ENCODE assay signal across 8 cellular contexts in genomic region chr12:46382425-46382973, GRCh38. TPM values are rescaled to one million over a fixed set of nuclear protein-coding genes. Genes with fewer than 3 reads are reported as not detected.
DNase-seq lines count a peak whose midpoint lies in the region; ATAC-seq, FAIRE-seq and TF ChIP-seq lines count a peak whose summit lies in the region.

No MANE protein-coding gene starts in this region.

- H3K4me2 ChIP-seq in OCI-LY7 (ENCODE audit: low read length) (peak overlapping the region; percentile 92), osteoblast (ENCODE audit: insufficient read depth, low read length) (peak overlapping the region; percentile 87)

- H3K4me3 ChIP-seq in OCI-LY7 (ENCODE audit: low read depth, low read length, poor library complexity, severe bottlenecking) (peak overlapping the region; percentile 74), endocrine pancreas (ENCODE audit: control insufficient read depth, insufficient read depth, low read length) (peak overlapping the region; percentile 67), osteoblast (ENCODE audit: insufficient read depth, low read length) (peak overlapping the region; percentile 77)

- DNase-seq in Calu3 (no peak), OCI-LY7 (ENCODE audit: low spot score) (no peak), osteoblast (ENCODE audit: insufficient read length, low spot score, missing footprints) (no peak), left colon (no peak), D721Med (ENCODE audit: insufficient read length, low spot score) (no peak)
- DNase-seq in stimulated activated CD4-positive, alpha-beta T cell treated with anti-CD3 and anti-CD28 coated beads, Interleukin-4, amount 100 ng/mL, for 4 hours: no peak
- DNase-seq in activated CD4-positive, CD25-positive, alpha-beta regulatory T cell (lab: John Stamatoyannopoulos, UW): no peak

- CTCF ChIA-PET in Calu3 (lab: Charles Lee): no interaction called here
- CTCF ChIA-PET in OCI-LY7 (lab: Charles Lee; ENCODE audit: unreplicated experiment): interaction anchor here (0.6 kb wide), 1 partner anchor 255 kb away, joined by 3 read pairs; no protein-coding TSS in a partner anchor

- peaks cover 24% of the 10 kb centered on the region for H3K4me1 Mint-ChIP-seq in Calu3 (ENCODE audit: low read depth, unreplicated experiment)

- H4K20me1 ChIP-seq in OCI-LY7 (ENCODE audit: insufficient read depth, low read length): no peaks in the 10 kb centered on the region; the same call in 1 of the 2 replicates
- no peaks in the 10 kb centered on the region for H4K20me1 ChIP-seq in osteoblast (ENCODE audit: insufficient read depth, low read length)

- no peak for FAIRE-seq in D721Med (lab: Jason Lieb, UNC)

- peak overlapping the region; percentile 95 for H3K27ac Mint-ChIP-seq in Calu3 (ENCODE audit: unreplicated experiment)

- no peaks in the 10 kb centered on the region for H3K79me2 ChIP-seq in OCI-LY7 (ENCODE audit: insufficient read depth, low read depth, low read length)
- H3K79me2 ChIP-seq in osteoblast (ENCODE audit: insufficient read depth, low read length): peaks cover 20% of the 10 kb centered on the region

- POLR2A ChIA-PET in OCI-LY7 (lab: Charles Lee): interaction anchor here (0.9 to 1.4 kb wide), 2 partner anchors 10 to 15 kb away, joined by 3 to 6 read pairs; partner anchors contain the start of gene SLC38A2

- TF ChIP-seq CTCF in Calu3 (IDR thresholded peaks at IDR 0.05; ENCODE audit: unreplicated experiment) (no peak), OCI-LY7 (conservative IDR thresholded peaks at IDR 0.05; ENCODE audit: low read length) (no peak), osteoblast (IDR thresholded peaks at IDR 0.05; ENCODE audit: extremely low read depth, low read depth, low read length) (no peak), D721Med (IDR thresholded peaks at IDR 0.05; ENCODE audit: insufficient read depth, missing control alignments) (no peak)

- intact Hi-C loops in Calu3 (cut with micrococcal nuclease; ENCODE audit: unreplicated experiment) (no loop called here), OCI-LY7 (cut with micrococcal nuclease; ENCODE audit: unreplicated experiment) (loop anchor here (10.0 kb wide), 2 partner anchors 832 to 1168 kb away; partner anchors contain the start of gene ANO6), left colon (cut with DNase I, micrococcal nuclease) (loop anchor here in 1 of 2 donors (10.0 kb wide), 1 partner anchor 92 kb away; no protein-coding TSS in a partner anchor)

- peak overlapping the region; percentile 79 for H3K9ac ChIP-seq in endocrine pancreas (ENCODE audit: control insufficient read depth, insufficient read depth, low read length)

- H2AFZ ChIP-seq in OCI-LY7 (ENCODE audit: low read length) (peak overlapping the region; percentile 80; the same call in 1 of the 2 replicates), osteoblast (ENCODE audit: low read length) (peak overlapping the region; percentile 40)

- peak overlapping the region; percentile 28 for H3K27ac ChIP-seq in OCI-LY7 (ENCODE audit: low read depth, low read length, poor library complexity, severe bottlenecking)
- H3K27ac ChIP-seq in osteoblast (ENCODE audit: low read depth, low read length): peak overlapping the region; percentile 98

- BruUV-seq in Calu3 (replicated peaks; lab: Mats Ljungman, UMichigan): no TSS peak
- TSS peak; percentile 76 for BruUV-seq in OCI-LY7 (replicated peaks; lab: Mats Ljungman, UMichigan)

- H3K9me3 Mint-ChIP-seq in Calu3 (ENCODE audit: low read depth, unreplicated experiment): no peaks in the 10 kb centered on the region

- no peaks in the 10 kb centered on the region for H3K27me3 ChIP-seq in endocrine pancreas (ENCODE audit: control insufficient read depth, insufficient read depth, low read length)
- H3K27me3 ChIP-seq in osteoblast (ENCODE audit: insufficient read depth, low read length): no peaks in the 10 kb centered on the region

- no peaks in the 10 kb centered on the region for H3K27me3 Mint-ChIP-seq in Calu3 (ENCODE audit: unreplicated experiment)

- H3K36me3 Mint-ChIP-seq in Calu3 (ENCODE audit: insufficient read depth, unreplicated experiment): peaks cover 30% of the 10 kb centered on the region

- ATAC-seq in left colon: no peak

- peaks cover 40% of the 10 kb centered on the region for H3K4me1 ChIP-seq in OCI-LY7 (ENCODE audit: insufficient read depth, low read length, poor library complexity, severe bottlenecking)
- no peaks in the 10 kb centered on the region for H3K4me1 ChIP-seq in endocrine pancreas (ENCODE audit: control insufficient read depth, insufficient read depth, low read length)
- peaks cover 49% of the 10 kb centered on the region for H3K4me1 ChIP-seq in osteoblast (ENCODE audit: insufficient read depth, low read length)

- H3K4me3 Mint-ChIP-seq in Calu3 (ENCODE audit: low read depth, unreplicated experiment): peak overlapping the region; percentile 89

- H3K9me3 ChIP-seq in OCI-LY7 (ENCODE audit: low read length): no peaks in the 10 kb centered on the region
- no peaks in the 10 kb centered on the region for H3K9me3 ChIP-seq in endocrine pancreas (ENCODE audit: control insufficient read depth, low read length)
- no peaks in the 10 kb centered on the region for H3K9me3 ChIP-seq in osteoblast (ENCODE audit: low read depth, low read length)

- H3K9me2 ChIP-seq in OCI-LY7 (ENCODE audit: insufficient read depth, low read length): no peaks in the 10 kb centered on the region

- H3K36me3 ChIP-seq in OCI-LY7 (ENCODE audit: insufficient read depth, low read length): no peaks in the 10 kb centered on the region
- H3K36me3 ChIP-seq in endocrine pancreas (ENCODE audit: control insufficient read depth, insufficient read depth, low read length): no peaks in the 10 kb centered on the region
- H3K36me3 ChIP-seq in osteoblast (ENCODE audit: insufficient read depth, low read length): no peaks in the 10 kb centered on the region

RNA-seq across cellular contexts. Expression of gene SLC38A2, which starts 9.9 kb away (rescaled TPM):
- total RNA-seq in Calu3 (2022): 142 and 170 TPM in 2 replicates
- 66.2 and 70.5 TPM in 2 replicates for total RNA-seq in OCI-LY7 (2014; rRNA removed; shearing (Covaris generic))
- 93.5 and 107 TPM in 2 replicates for total RNA-seq in OCI-LY7 (2022)
- total RNA-seq in osteoblast: 919 and 1,020 TPM in 2 replicates
- 100 to 1,000 TPM; 128 to 220 TPM for total RNA-seq in left colon
